ENCODE assay signal across 20 cellular contexts in the genomic region with DNA sequence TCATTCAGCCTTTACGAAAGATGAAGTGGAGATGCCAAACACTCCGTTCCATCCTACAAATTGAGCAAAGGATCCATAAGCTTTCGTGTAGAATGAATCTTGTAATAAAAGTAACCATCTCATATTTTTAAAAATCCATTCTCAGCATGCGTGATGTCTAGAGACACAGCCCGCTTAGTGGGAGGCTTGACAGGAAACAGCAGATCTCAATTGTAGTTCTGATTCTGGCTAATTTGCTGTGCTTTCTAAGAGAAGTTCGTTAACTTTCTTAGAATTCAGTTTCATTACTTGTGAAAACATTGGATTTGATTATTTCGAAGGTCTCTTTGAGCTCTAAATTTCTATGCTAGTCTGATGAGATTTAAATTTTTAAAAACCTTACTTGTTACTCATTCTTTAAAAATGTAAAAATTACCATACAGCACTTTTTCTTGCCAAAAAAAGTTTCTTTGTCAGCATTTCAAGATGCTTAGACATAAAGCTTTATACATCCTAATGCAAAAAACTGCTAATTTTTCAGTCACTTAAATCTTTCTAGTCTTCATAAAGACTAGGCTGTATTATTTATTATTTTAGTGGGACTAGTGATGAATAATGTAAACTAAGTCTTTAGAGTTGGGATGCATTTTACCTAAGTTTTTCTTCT.
A peak's percentile ranks its signal among the peaks of the same experiment; 100 is the strongest.
DNase-seq lines count a peak whose midpoint lies in the region; ATAC-seq and TF ChIP-seq lines count a peak whose summit lies in the region.
"Had no signal": no experiment of that assay in that cellular context is flagged by ENCODE, and none has a peak within 500 bp of the region (broad histone marks: within the 10 kb centered on the region; RNA-seq: fewer than 3 reads in every experiment).

No MANE protein-coding gene starts in this region.

- H3K27ac Mint-ChIP-seq in activated CD8-positive, alpha-beta T cell treated with anti-CD3 and anti-CD28 coated beads, Interleukin-2, amount 10 ng/mL, durations not matched to agents 7 days and 5 days, result peak overlapping the region; percentile 60
- H3K27ac Mint-ChIP-seq in activated CD8-positive, alpha-beta T cell treated with anti-CD3 and anti-CD28 coated beads for 36 hours, result no peak overlapping the region
- peak overlapping the region; percentile 74 for H3K27ac Mint-ChIP-seq in activated T-helper 2 cell treated with anti-CD3 and anti-CD28 coated beads, Interferon-gamma antibody, Interleukin-2, Interleukin-4, amounts not matched to agents 10 μg/mL and 5 μg/mL and 100 μg/mL, durations not matched to agents 14 hours and 24 hours and 36 hours
- H3K27ac Mint-ChIP-seq: CD4-positive, alpha-beta T cell had no signal

- CTCF ChIA-PET in activated CD8-positive, alpha-beta T cell treated with anti-CD3 and anti-CD28 coated beads, Interleukin-2, amount 10 ng/mL, durations not matched to agents 7 days and 5 days (lab: Charles Lee), result no interaction called here
- CTCF ChIA-PET in activated CD8-positive, alpha-beta T cell treated with anti-CD3 and anti-CD28 coated beads for 36 hours (lab: Charles Lee), result no interaction called here
- CTCF ChIA-PET in IMR-90 (lab: Yijun Ruan, JAX), result interaction anchor here (0.6 to 1.2 kb wide), 2 partner anchors 148 to 451 kb away, joined by 3 read pairs; no protein-coding TSS in a partner anchor

- H3K56ac ChIP-seq in IMR-90 (ENCODE audit: extremely low read depth, insufficient read depth, low read length), result no peak overlapping the region

- H2AFZ ChIP-seq in IMR-90 (replicated peaks; ENCODE audit: low read length, poor library complexity), result no peak overlapping the region
- H2AFZ ChIP-seq: PC-9 had no signal

- no peak for TF ChIP-seq POLR2A in IMR-90 (IDR thresholded peaks at IDR 0.05; ENCODE audit: low read depth, low read length)

- no peak overlapping the region for H4K5ac ChIP-seq in IMR-90 (ENCODE audit: low read depth, low read length)

- H3K9me3 Mint-ChIP-seq in activated CD8-positive, alpha-beta T cell treated with anti-CD3 and anti-CD28 coated beads, Interleukin-2, amount 10 ng/mL, durations not matched to agents 7 days and 5 days (ENCODE audit: insufficient read depth), result no peaks in the 10 kb centered on the region
- H3K9me3 Mint-ChIP-seq in activated CD8-positive, alpha-beta T cell treated with anti-CD3 and anti-CD28 coated beads for 36 hours, result no peaks in the 10 kb centered on the region
- peaks cover 5% of the 10 kb centered on the region for H3K9me3 Mint-ChIP-seq in activated T-helper 2 cell treated with anti-CD3 and anti-CD28 coated beads, Interferon-gamma antibody, Interleukin-2, Interleukin-4, amounts not matched to agents 10 μg/mL and 5 μg/mL and 100 μg/mL, durations not matched to agents 14 hours and 24 hours and 36 hours
- H3K9me3 Mint-ChIP-seq: CD4-positive, alpha-beta T cell had no signal

- H3K9me1 ChIP-seq in IMR-90 (ENCODE audit: insufficient read depth, low read length), result no peaks in the 10 kb centered on the region

- H3K79me1 ChIP-seq in IMR-90 (ENCODE audit: low read depth in 1 of 2, low read length in 2 of 2), result no peaks in the 10 kb centered on the region

- no peak overlapping the region for H3K4me3 Mint-ChIP-seq in activated CD8-positive, alpha-beta T cell treated with anti-CD3 and anti-CD28 coated beads, Interleukin-2, amount 10 ng/mL, durations not matched to agents 7 days and 5 days
- no peak overlapping the region for H3K4me3 Mint-ChIP-seq in activated CD8-positive, alpha-beta T cell treated with anti-CD3 and anti-CD28 coated beads for 36 hours
- no peak overlapping the region for H3K4me3 Mint-ChIP-seq in activated T-helper 2 cell treated with anti-CD3 and anti-CD28 coated beads, Interferon-gamma antibody, Interleukin-2, Interleukin-4, amounts not matched to agents 10 μg/mL and 5 μg/mL and 100 μg/mL, durations not matched to agents 14 hours and 24 hours and 36 hours (ENCODE audit: low read depth)
- H3K4me3 Mint-ChIP-seq: CD4-positive, alpha-beta T cell had no signal

- peak overlapping the region in 1 of 2 experiments; percentile 46; a peak in 1 of 4 replicates for H4K8ac ChIP-seq in IMR-90 (ENCODE audit: low read depth in 2 of 2, low read length in 2 of 2)

- no TSS peak for BruUV-seq in IMR-90 (replicated peaks; lab: Mats Ljungman, UMichigan)

- H3K4me1 ChIP-seq in IMR-90 (ENCODE audit: control insufficient read depth, insufficient read depth, low read length), result peaks cover 2% of the 10 kb centered on the region; the same call in 1 of the 2 replicates
- H3K4me1 ChIP-seq: BE2C, Caco-2 had no signal

- H3K14ac ChIP-seq in IMR-90 (replicated peaks; ENCODE audit: low read depth, low read length), result 0 out of 2 replicates have a peak overlapping the region, but pooled peaks have one; percentile 7

- no peaks in the 10 kb centered on the region for H3K36me3 ChIP-seq in IMR-90 (ENCODE audit: control insufficient read depth, insufficient read depth, low read length)
- H3K36me3 ChIP-seq: BE2C had no signal

- no peak overlapping the region for H3K27ac ChIP-seq in IMR-90 (ENCODE audit: insufficient read depth, low read length)
- H3K27ac ChIP-seq: PC-9 had no signal

- dilution Hi-C loops in IMR-90 (cut with HindIII; ENCODE audit: low sequenced_read_pairs, unreplicated experiment), result no loop called here

- H3K9ac ChIP-seq in IMR-90 (ENCODE audit: low read depth, low read length), result no peak overlapping the region

- H4K20me1 ChIP-seq in IMR-90 (ENCODE audit: insufficient read depth, low read length), result no peaks in the 10 kb centered on the region

- no peak overlapping the region for H3K4me3 ChIP-seq in IMR-90 (ENCODE audit: insufficient read depth, low read depth, low read length)
- H3K4me3 ChIP-seq: PC-9 had no signal

- no peak for DNase-seq in activated CD8-positive, alpha-beta T cell treated with anti-CD3 and anti-CD28 coated beads, Interleukin-2, amount 10 ng/mL, durations not matched to agents 7 days and 5 days
- no peak for DNase-seq in activated CD8-positive, alpha-beta T cell treated with anti-CD3 and anti-CD28 coated beads for 36 hours
- DNase-seq in IMR-90, result peak; percentile 48
- no peak for DNase-seq in activated T-helper 2 cell treated with anti-CD3 and anti-CD28 coated beads, Interferon-gamma antibody, Interleukin-2, Interleukin-4, amounts not matched to agents 10 μg/mL and 5 μg/mL and 100 μg/mL, durations not matched to agents 14 hours and 24 hours and 36 hours (ENCODE audit: low spot score)
- peak; percentile 55 for DNase-seq in fibroblast of peridontal ligament (ENCODE audit: extremely low read depth)
- DNase-seq in NCI-H524 treated with DMSO at 0.1 percent for 48 hours (lab: John Stamatoyannopoulos, UW), result no peak
- no peak for DNase-seq in cortex of kidney (lab: John Stamatoyannopoulos, UW)
- no peak for DNase-seq in NCI-H2029 (lab: John Stamatoyannopoulos, UW)
- DNase-seq: BE2C; Caco-2; CD4-positive, alpha-beta T cell; DMS153; EL; KG1; MV-4-11; NCI-H1694 treated with DMSO at 0.1 percent for 48 hours; NCI-H2107; NCI-H2227 treated with DMSO at 0.1 percent for 48 hours; NCI-H510A treated with DMSO at 0.1 percent for 48 hours; PC-9 had no signal

- TF ChIP-seq CTCF in activated CD8-positive, alpha-beta T cell treated with anti-CD3 and anti-CD28 coated beads for 36 hours (IDR thresholded peaks at IDR 0.05), result no peak
- no peak for TF ChIP-seq CTCF in IMR-90 (conservative IDR thresholded peaks at IDR 0.05; ENCODE audit: low read depth, low read length)

- peak overlapping the region; percentile 31; the same call in 1 of the 2 replicates for H3K4ac ChIP-seq in IMR-90 (ENCODE audit: low read depth, low read length)

- no peak overlapping the region for H4K91ac ChIP-seq in IMR-90 (ENCODE audit: insufficient read depth, low read depth, low read length)

- peaks cover 6% of the 10 kb centered on the region for H3K27me3 Mint-ChIP-seq in activated CD8-positive, alpha-beta T cell treated with anti-CD3 and anti-CD28 coated beads, Interleukin-2, amount 10 ng/mL, durations not matched to agents 7 days and 5 days (ENCODE audit: low read depth)
- peaks cover 2% of the 10 kb centered on the region for H3K27me3 Mint-ChIP-seq in activated CD8-positive, alpha-beta T cell treated with anti-CD3 and anti-CD28 coated beads for 36 hours
- H3K27me3 Mint-ChIP-seq in activated T-helper 2 cell treated with anti-CD3 and anti-CD28 coated beads, Interferon-gamma antibody, Interleukin-2, Interleukin-4, amounts not matched to agents 10 μg/mL and 5 μg/mL and 100 μg/mL, durations not matched to agents 14 hours and 24 hours and 36 hours (ENCODE audit: low read depth), result peaks cover 3% of the 10 kb centered on the region
- H3K27me3 Mint-ChIP-seq: CD4-positive, alpha-beta T cell had no signal

- no peak for TF ChIP-seq RAD21 in IMR-90 (IDR thresholded peaks at IDR 0.05; ENCODE audit: low read length)

- H3K9me3 ChIP-seq in IMR-90 (ENCODE audit: control insufficient read depth, insufficient read depth, low read length), result no peaks in the 10 kb centered on the region
- H3K9me3 ChIP-seq: BE2C, Caco-2 had no signal

- peak overlapping the region; percentile 8; the same call in 1 of the 2 replicates for H2BK120ac ChIP-seq in IMR-90 (ENCODE audit: low read depth, low read length)

- H3K4me2 ChIP-seq in IMR-90 (ENCODE audit: low read depth, low read length), result no peak overlapping the region
- H3K4me2 ChIP-seq: PC-9 had no signal

- intact Hi-C loops in activated CD8-positive, alpha-beta T cell treated with anti-CD3 and anti-CD28 coated beads for 36 hours (cut with micrococcal nuclease), result no loop called here
- intact Hi-C loops in IMR-90 (cut with micrococcal nuclease), result loop anchor here (2.0 to 10.0 kb wide), 3 partner anchors 188 to 864 kb away; no protein-coding TSS in a partner anchor
- intact Hi-C loops in activated T-helper 2 cell treated with anti-CD3 and anti-CD28 coated beads, Interferon-gamma antibody, Interleukin-2, Interleukin-4, amounts not matched to agents 10 μg/mL and 5 μg/mL and 100 μg/mL, durations not matched to agents 14 hours and 24 hours and 36 hours (cut with micrococcal nuclease), result loop anchor here (2.0 kb wide), 1 partner anchor 18 kb away; no protein-coding TSS in a partner anchor

- in situ Hi-C loops in IMR-90 (cut with MboI; ENCODE audit: low sequenced_read_pairs), result no loop called here

- H2BK20ac ChIP-seq in IMR-90 (ENCODE audit: low read depth, low read length), result no peak overlapping the region

- peak overlapping the region; percentile 4; the same call in 1 of the 2 replicates for H3K18ac ChIP-seq in IMR-90 (ENCODE audit: low read depth, low read length)

- H2AK9ac ChIP-seq in IMR-90 (replicated peaks; ENCODE audit: low read depth, low read length, poor library complexity), result no peak overlapping the region

- peak overlapping the region; percentile 27; the same call in 1 of the 2 replicates for H2AK5ac ChIP-seq in IMR-90 (ENCODE audit: low read depth, low read length)

- no peaks in the 10 kb centered on the region for H3K27me3 ChIP-seq in IMR-90 (ENCODE audit: control insufficient read depth, insufficient read depth, low read length)
- H3K27me3 ChIP-seq: BE2C had no signal

- no peak overlapping the region for H2BK5ac ChIP-seq in IMR-90 (ENCODE audit: low read depth, low read length, poor library complexity, severe bottlenecking)

- H2BK15ac ChIP-seq in IMR-90 (ENCODE audit: low read depth, low read length), result no peak overlapping the region; the same call in 2 of the 3 replicates

- no peaks in the 10 kb centered on the region for H3K36me3 Mint-ChIP-seq in activated CD8-positive, alpha-beta T cell treated with anti-CD3 and anti-CD28 coated beads, Interleukin-2, amount 10 ng/mL, durations not matched to agents 7 days and 5 days (ENCODE audit: low read depth)
- H3K36me3 Mint-ChIP-seq in activated CD8-positive, alpha-beta T cell treated with anti-CD3 and anti-CD28 coated beads for 36 hours (ENCODE audit: low read depth), result no peaks in the 10 kb centered on the region
- peaks cover 8% of the 10 kb centered on the region for H3K36me3 Mint-ChIP-seq in activated T-helper 2 cell treated with anti-CD3 and anti-CD28 coated beads, Interferon-gamma antibody, Interleukin-2, Interleukin-4, amounts not matched to agents 10 μg/mL and 5 μg/mL and 100 μg/mL, durations not matched to agents 14 hours and 24 hours and 36 hours (ENCODE audit: low read depth)

- H3K23ac ChIP-seq in IMR-90 (ENCODE audit: low read depth, low read length), result no peak overlapping the region

- POLR2A ChIA-PET in activated CD8-positive, alpha-beta T cell treated with anti-CD3 and anti-CD28 coated beads, Interleukin-2, amount 10 ng/mL, durations not matched to agents 7 days and 5 days (lab: Charles Lee), result no interaction called here
- POLR2A ChIA-PET in activated CD8-positive, alpha-beta T cell treated with anti-CD3 and anti-CD28 coated beads for 36 hours (lab: Charles Lee), result no interaction called here
- POLR2A ChIA-PET in IMR-90 (lab: Charles Lee; ENCODE audit: unreplicated experiment), result no interaction called here

- H3K4me1 Mint-ChIP-seq in activated CD8-positive, alpha-beta T cell treated with anti-CD3 and anti-CD28 coated beads, Interleukin-2, amount 10 ng/mL, durations not matched to agents 7 days and 5 days (ENCODE audit: low read depth), result peaks cover 5% of the 10 kb centered on the region
- no peaks in the 10 kb centered on the region for H3K4me1 Mint-ChIP-seq in activated CD8-positive, alpha-beta T cell treated with anti-CD3 and anti-CD28 coated beads for 36 hours (ENCODE audit: low read depth)
- peaks cover 23% of the 10 kb centered on the region for H3K4me1 Mint-ChIP-seq in activated T-helper 2 cell treated with anti-CD3 and anti-CD28 coated beads, Interferon-gamma antibody, Interleukin-2, Interleukin-4, amounts not matched to agents 10 μg/mL and 5 μg/mL and 100 μg/mL, durations not matched to agents 14 hours and 24 hours and 36 hours (ENCODE audit: low read depth)

- ATAC-seq in activated CD8-positive, alpha-beta T cell treated with anti-CD3 and anti-CD28 coated beads, Interleukin-2, amount 10 ng/mL, durations not matched to agents 7 days and 5 days, result no peak
- no peak for ATAC-seq in activated CD8-positive, alpha-beta T cell treated with anti-CD3 and anti-CD28 coated beads for 36 hours
- no peak for ATAC-seq in IMR-90 (ENCODE audit: low read depth)

- 100% methylated on average over 1 of the region's 7 CpGs; no CpG with 5 or more reads in 1 of the 2 experiments for WGBS in IMR-90 (ENCODE audit: extremely low coverage in 2 of 2, insufficient read length in 1 of 2), 2 experiments

Comparison
In these comparisons a context has a peak if more than half of its experiments do, and no peak if none do; other contexts are left out.
1. DNase-seq: peak in IMR-90 (single experiment) and fibroblast of peridontal ligament (single experiment); none in activated CD8-positive, alpha-beta T cell treated with anti-CD3 and anti-CD28 coated beads, Interleukin-2, amount 10 ng/mL, durations not matched to agents 7 days and 5 days (single experiment), activated CD8-positive, alpha-beta T cell treated with anti-CD3 and anti-CD28 coated beads for 36 hours (single experiment), activated T-helper 2 cell treated with anti-CD3 and anti-CD28 coated beads, Interferon-gamma antibody, Interleukin-2, Interleukin-4, amounts not matched to agents 10 μg/mL and 5 μg/mL and 100 μg/mL, durations not matched to agents 14 hours and 24 hours and 36 hours (single experiment), NCI-H524 treated with DMSO at 0.1 percent for 48 hours (single experiment), cortex of kidney (single experiment) and NCI-H2029 (single experiment).